Comparison of ENCODE assay signal across 8 cellular contexts in the genomic region with DNA sequence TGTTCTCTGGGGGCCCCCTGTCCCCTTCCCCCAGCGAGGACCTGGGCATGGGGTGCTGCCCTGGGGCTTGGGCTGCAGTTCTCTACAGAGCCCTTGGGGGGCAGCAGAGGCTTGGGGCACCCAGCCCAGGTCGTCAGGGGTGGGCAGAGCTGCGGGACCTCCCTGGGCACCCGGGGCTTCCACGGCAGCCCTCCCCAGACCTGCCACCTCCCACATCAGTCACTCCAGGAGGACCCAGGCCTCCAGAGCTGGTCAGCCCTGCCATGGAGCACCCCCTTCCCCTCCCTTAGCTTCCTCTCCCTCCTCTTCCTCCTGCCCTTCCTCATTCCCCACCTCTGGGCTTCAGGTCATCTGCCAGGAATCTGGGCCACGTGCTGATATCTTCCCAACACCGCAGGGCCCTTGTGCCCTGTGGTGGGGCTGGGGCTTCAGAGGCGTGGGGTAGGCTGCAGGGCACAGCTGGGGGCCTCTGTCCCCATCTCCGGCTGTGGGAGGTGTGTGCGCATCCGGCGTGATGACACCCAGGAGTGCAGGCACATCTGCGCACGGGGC. TPM values are rescaled to one million over a fixed set of nuclear protein-coding genes. Genes with fewer than 3 reads are reported as not detected.
DNase-seq lines count a peak whose midpoint lies in the region; ATAC-seq and TF ChIP-seq lines count a peak whose summit lies in the region.

No MANE protein-coding gene starts in this region.

- no peak overlapping the region for H3K4me3 ChIP-seq in fibroblast of pulmonary artery (replicated peaks; ENCODE audit: low read depth, low read length)

- peaks cover 8% of the 10 kb centered on the region for H3K27me3 Mint-ChIP-seq in activated T-cell treated with anti-CD3 and anti-CD28 coated beads, Interleukin-2, amount 50 U/mL, for 4 hours (ENCODE audit: low read depth)

- H3K36me3 Mint-ChIP-seq in activated T-cell treated with anti-CD3 and anti-CD28 coated beads, Interleukin-2, amount 50 U/mL, for 4 hours (ENCODE audit: insufficient read depth): no peaks in the 10 kb centered on the region

- peak overlapping the region; percentile 54 for H3K4me3 Mint-ChIP-seq in activated T-cell treated with anti-CD3 and anti-CD28 coated beads, Interleukin-2, amount 50 U/mL, for 4 hours

- DNase-seq in GM10266 (ENCODE audit: extremely low spot score) (peak; percentile 92), NCI-H1092 treated with DMSO at 0.1 percent for 48 hours (lab: John Stamatoyannopoulos, UW) (peak; percentile 12), fibroblast of pulmonary artery (ENCODE audit: low read depth) (peak; percentile 38), retina (peak; percentile 67), hippocampal formation (lab: John Stamatoyannopoulos, UW) (no peak)
- peak; percentile 60 for DNase-seq in activated T-cell treated with anti-CD3 and anti-CD28 coated beads, Interleukin-2, amount 50 U/mL, for 4 hours

- peaks cover 10% of the 10 kb centered on the region for H3K4me1 Mint-ChIP-seq in activated T-cell treated with anti-CD3 and anti-CD28 coated beads, Interleukin-2, amount 50 U/mL, for 4 hours (ENCODE audit: low read depth)

- ATAC-seq in activated T-cell treated with anti-CD3 and anti-CD28 coated beads, Interleukin-2, amount 50 U/mL, for 4 hours: peak; percentile 57 to 76
- no peak for ATAC-seq in HG03571 (IDR thresholded peaks at IDR 0.05; ENCODE audit: unreplicated experiment)
- no peak for ATAC-seq in GM19324 (IDR thresholded peaks at IDR 0.05; ENCODE audit: low FRiP score, unreplicated experiment)

- TF ChIP-seq CTCF in GM10266 (IDR thresholded peaks at IDR 0.05; ENCODE audit: control insufficient read depth, insufficient read depth, low read depth, missing control alignments): peak; percentile 89
- TF ChIP-seq CTCF in fibroblast of pulmonary artery (IDR thresholded peaks at IDR 0.05; ENCODE audit: low read length, missing control alignments): peak; percentile 79

- no peaks in the 10 kb centered on the region for H3K9me3 Mint-ChIP-seq in activated T-cell treated with anti-CD3 and anti-CD28 coated beads, Interleukin-2, amount 50 U/mL, for 4 hours

RNA-seq across cellular contexts. Expression of gene TSPAN4, which starts 5.8 kb away (rescaled TPM):
- 1 to 10 TPM; 4.6 to 6.0 (median 5.7) TPM for total RNA-seq in activated T-cell treated with anti-CD3 and anti-CD28 coated beads, Interleukin-2, amount 50 U/mL, for 4 hours

RNA-seq across cellular contexts. Expression of gene POLR2L, which starts 6.1 kb away (rescaled TPM):
- total RNA-seq in activated T-cell treated with anti-CD3 and anti-CD28 coated beads, Interleukin-2, amount 50 U/mL, for 4 hours: 100 to 1,000 TPM; 167 to 183 (median 174) TPM

RNA-seq across cellular contexts. Expression of gene CD151, which starts 15.7 kb away (rescaled TPM):
- total RNA-seq in activated T-cell treated with anti-CD3 and anti-CD28 coated beads, Interleukin-2, amount 50 U/mL, for 4 hours: 10 to 100 TPM; 33.5 to 39.2 (median 35.6) TPM

RNA-seq across cellular contexts. Expression of gene CRACR2B, which starts 20.7 kb away (rescaled TPM):
- total RNA-seq in activated T-cell treated with anti-CD3 and anti-CD28 coated beads, Interleukin-2, amount 50 U/mL, for 4 hours: under 1 TPM; 0.18 to 0.30 (median 0.28) TPM

RNA-seq across cellular contexts. Expression of gene PNPLA2, which starts 29.7 kb away (rescaled TPM):
- total RNA-seq in activated T-cell treated with anti-CD3 and anti-CD28 coated beads, Interleukin-2, amount 50 U/mL, for 4 hours: 10 to 100 TPM; 55.5 to 62.4 (median 60.2) TPM

Comparison
In these comparisons a context has a peak if more than half of its experiments do, and no peak if none do; other contexts are left out.
1. DNase-seq: peak in GM10266 (single experiment), NCI-H1092 treated with DMSO at 0.1 percent for 48 hours (single experiment), activated T-cell treated with anti-CD3 and anti-CD28 coated beads, Interleukin-2, amount 50 U/mL, for 4 hours (single experiment), fibroblast of pulmonary artery (single experiment) and retina (single experiment); none in hippocampal formation (0 of 2).
2. ATAC-seq: peak in activated T-cell treated with anti-CD3 and anti-CD28 coated beads, Interleukin-2, amount 50 U/mL, for 4 hours (2 of 2); none in HG03571 (single experiment) and GM19324 (single experiment).